1 cellular context compared by ENCODE assay signal in the genomic region with DNA sequence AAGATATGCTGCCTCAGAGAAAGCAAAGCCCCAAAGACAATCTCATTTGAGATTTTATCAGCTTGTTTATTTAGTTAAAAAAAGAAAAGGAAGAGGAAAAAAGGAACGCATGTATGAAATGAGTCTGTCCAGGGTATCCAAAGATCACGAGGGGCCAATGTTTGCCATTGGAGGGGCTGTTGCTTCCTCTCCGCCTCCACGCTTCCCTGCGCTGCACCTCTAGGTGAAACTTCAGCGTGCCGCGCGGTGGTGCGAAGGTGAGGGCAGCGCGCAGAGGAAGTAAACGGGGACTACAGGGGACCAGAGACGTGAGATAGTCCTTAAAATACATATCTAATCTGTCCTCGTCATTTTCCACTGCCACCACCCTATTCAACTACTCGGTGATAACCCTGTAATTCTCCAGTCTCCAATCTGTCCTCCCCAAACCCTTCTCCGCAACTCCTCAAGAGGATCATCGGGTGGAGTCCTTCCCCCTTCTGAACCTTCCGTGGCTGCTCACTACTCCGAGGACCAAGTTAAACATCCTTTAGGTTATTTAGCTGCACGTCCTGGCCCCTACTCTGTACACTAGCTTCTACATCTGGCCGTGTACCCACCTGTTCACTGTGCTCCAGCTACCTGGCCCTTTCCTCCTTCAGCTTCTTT.
TF ChIP-seq lines count a peak whose summit lies in the region.

No MANE protein-coding gene starts in this region.

TF ChIP-seq in H1, 55 proteins besides CTCF, POLR2A, EP300 and RAD21:
- TF ChIP-seq CTBP2 (IDR thresholded peaks at IDR 0.05; ENCODE audit: borderline replicate concordance, insufficient read depth, insufficient read length, low read length) (no peak), SIX5 (IDR thresholded peaks at IDR 0.05; ENCODE audit: low read depth, low read length) (no peak), SP2 (IDR thresholded peaks at IDR 0.05; ENCODE audit: low read length) (no peak), KDM4A (IDR thresholded peaks at IDR 0.05; ENCODE audit: low read depth, low read length, severe bottlenecking) (no peak), ZNF274 (IDR thresholded peaks at IDR 0.05; ENCODE audit: borderline replicate concordance, extremely low read depth, low read length) (no peak), NANOG (IDR thresholded peaks at IDR 0.05; ENCODE audit: insufficient read depth, low read depth, low read length, poor library complexity, severe bottlenecking) (no peak), POU5F1 (IDR thresholded peaks at IDR 0.05; ENCODE audit: low read depth, low read length) (no peak), SIRT6 (IDR thresholded peaks at IDR 0.05; ENCODE audit: low read length) (no peak), BRCA1 (IDR thresholded peaks at IDR 0.05; ENCODE audit: low read depth, low read length) (no peak), EZH2 (IDR thresholded peaks at IDR 0.05; ENCODE audit: low read depth, low read length, severe bottlenecking) (peak; percentile 61)
- TF ChIP-seq, protein P1, sequence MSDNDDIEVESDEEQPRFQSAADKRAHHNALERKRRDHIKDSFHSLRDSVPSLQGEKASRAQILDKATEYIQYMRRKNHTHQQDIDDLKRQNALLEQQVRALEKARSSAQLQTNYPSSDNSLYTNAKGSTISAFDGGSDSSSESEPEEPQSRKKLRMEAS (IDR thresholded peaks at IDR 0.05), result peak; percentile 83
- TF ChIP-seq, protein P2, sequence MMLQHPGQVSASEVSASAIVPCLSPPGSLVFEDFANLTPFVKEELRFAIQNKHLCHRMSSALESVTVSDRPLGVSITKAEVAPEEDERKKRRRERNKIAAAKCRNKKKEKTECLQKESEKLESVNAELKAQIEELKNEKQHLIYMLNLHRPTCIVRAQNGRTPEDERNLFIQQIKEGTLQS (IDR thresholded peaks at IDR 0.05; ENCODE audit: insufficient read depth, low read depth, low read length), result no peak
- TF ChIP-seq, protein P3, sequence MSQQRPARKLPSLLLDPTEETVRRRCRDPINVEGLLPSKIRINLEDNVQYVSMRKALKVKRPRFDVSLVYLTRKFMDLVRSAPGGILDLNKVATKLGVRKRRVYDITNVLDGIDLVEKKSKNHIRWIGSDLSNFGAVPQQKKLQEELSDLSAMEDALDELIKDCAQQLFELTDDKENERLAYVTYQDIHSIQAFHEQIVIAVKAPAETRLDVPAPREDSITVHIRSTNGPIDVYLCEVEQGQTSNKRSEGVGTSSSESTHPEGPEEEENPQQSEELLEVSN (IDR thresholded peaks at IDR 0.05), result peak; percentile 54; the same call in 1 of the 2 replicates
TF ChIP-seq in H1: peak in this region for 3.
